In genomic region chr7:101185258-101185839, GRCh38 we compare ENCODE assay signal across 11 cellular contexts. TPM values are rescaled to one million over a fixed set of nuclear protein-coding genes. Genes with fewer than 3 reads are reported as not detected.
DNase-seq lines count a peak whose midpoint lies in the region; ATAC-seq and TF ChIP-seq lines count a peak whose summit lies in the region.
"Had no signal": no experiment of that assay in that cellular context is flagged by ENCODE, and none has a peak within 500 bp of the region (broad histone marks: within the 10 kb centered on the region; RNA-seq: fewer than 3 reads in every experiment).

No MANE protein-coding gene starts in this region.

- no peak for TF ChIP-seq POLR2A in HCT116 (IDR thresholded peaks at IDR 0.05; ENCODE audit: borderline replicate concordance, extremely low read depth, insufficient read depth, insufficient read length)

- H3K36me3 ChIP-seq in HCT116 (ENCODE audit: control insufficient read depth in 1 of 2, insufficient read depth in 2 of 2, low read length in 2 of 2) (no peaks in the 10 kb centered on the region), Karpas-422 (ENCODE audit: insufficient read depth, low read length) (no peaks in the 10 kb centered on the region)
- H3K36me3 ChIP-seq: esophagus muscularis mucosa had no signal

- TF ChIP-seq CTCF in HCT116 (IDR thresholded peaks at IDR 0.05 in 2 of 3, conservative IDR thresholded peaks at IDR 0.05 in 1 of 3; ENCODE audit: borderline replicate concordance in 1 of 3, insufficient read depth in 1 of 3, low read depth in 2 of 3, low read length in 2 of 3), result no peak

- H3K9ac ChIP-seq in HCT116 (ENCODE audit: low read length) (no peak overlapping the region), Karpas-422 (ENCODE audit: low read length) (no peak overlapping the region)

- H4K20me1 ChIP-seq in HCT116 (ENCODE audit: insufficient read depth) (no peaks in the 10 kb centered on the region), Karpas-422 (ENCODE audit: insufficient read depth, low read depth, low read length) (no peaks in the 10 kb centered on the region)

- no peak overlapping the region for H3K4me3 ChIP-seq in HCT116 (replicated peaks in 1 of 2; ENCODE audit: low read depth in 1 of 2, low read length in 2 of 2)
- H3K4me3 ChIP-seq in Karpas-422 (ENCODE audit: low read length), result no peak overlapping the region
- H3K4me3 ChIP-seq: esophagus muscularis mucosa had no signal

- BruUV-seq in HCT116 (replicated peaks; lab: Mats Ljungman, UMichigan), result no TSS peak

- RAD21 ChIA-PET in HCT116 (lab: Charles Lee; ENCODE audit: low non-redundant PET in 1 of 2, low total read pairs in 2 of 2, uncharacterized antibody in 2 of 2, unreplicated experiment in 2 of 2), result no interaction called here

- DNase-seq in HCT116 (ENCODE audit: low read depth, low spot score) (no peak), astrocyte of the hippocampus (ENCODE audit: low read depth, low spot score) (peak; percentile 50), occipital lobe (lab: John Stamatoyannopoulos, UW) (peak; percentile 11), Karpas-422 (no peak), T-helper 9 cell (no peak)
- DNase-seq: activated CD8-positive, alpha-beta memory T cell treated with anti-CD3 and anti-CD28 coated beads, Interleukin-2, amount 10 ng/mL, durations not matched to agents 7 days and 5 days; CD4-positive, alpha-beta T cell; NCI-H1048; RPMI8226 had no signal

- no peaks in the 10 kb centered on the region for H3K9me2 ChIP-seq in HCT116 (ENCODE audit: insufficient read depth)
- no peaks in the 10 kb centered on the region for H3K9me2 ChIP-seq in Karpas-422 (replicated peaks; ENCODE audit: insufficient read depth, low read length)

- POLR2A ChIA-PET in HCT116 (lab: Charles Lee), result interaction anchor here (1.6 kb wide), 1 partner anchor 41 kb away, joined by 4 read pairs; no protein-coding TSS in a partner anchor

- peak overlapping the region; percentile 4; the same call in 1 of the 2 replicates for H3K4me2 ChIP-seq in HCT116 (ENCODE audit: low read length)
- no peak overlapping the region for H3K4me2 ChIP-seq in Karpas-422 (ENCODE audit: low read depth, low read length, poor library complexity, severe bottlenecking)

- no peak overlapping the region for H3K27ac ChIP-seq in HCT116 (ENCODE audit: low read depth, low read length)
- H3K27ac ChIP-seq in Karpas-422 (ENCODE audit: low read length), result no peak overlapping the region
- H3K27ac ChIP-seq: esophagus muscularis mucosa had no signal

- no peak for ATAC-seq in HCT116
- ATAC-seq in HG03342 (IDR thresholded peaks at IDR 0.05; ENCODE audit: unreplicated experiment), result no peak
- ATAC-seq: activated CD8-positive, alpha-beta memory T cell treated with anti-CD3 and anti-CD28 coated beads, Interleukin-2, amount 10 ng/mL, durations not matched to agents 7 days and 5 days had no signal

- no peak for TF ChIP-seq RAD21 in HCT116 (IDR thresholded peaks at IDR 0.05; ENCODE audit: low read depth)

- H3K9me3 ChIP-seq in HCT116 (ENCODE audit: control insufficient read depth in 1 of 2, insufficient read depth in 1 of 2, low read depth in 1 of 2, low read length in 2 of 2), result no peaks in the 10 kb centered on the region
- no peaks in the 10 kb centered on the region for H3K9me3 ChIP-seq in Karpas-422 (ENCODE audit: low read length)
- H3K9me3 ChIP-seq: esophagus muscularis mucosa had no signal

- H3K79me2 ChIP-seq in HCT116 (ENCODE audit: insufficient read depth, low read length), result no peaks in the 10 kb centered on the region
- no peaks in the 10 kb centered on the region for H3K79me2 ChIP-seq in Karpas-422 (ENCODE audit: low read length)

- intact Hi-C loops in HCT116 (cut with micrococcal nuclease), result no loop called here

- H3K4me1 ChIP-seq in HCT116 (ENCODE audit: control insufficient read depth in 1 of 2, insufficient read depth in 2 of 2, low read length in 2 of 2) (peaks cover 6 to 23% of the 10 kb centered on the region in 2 experiments; a peak in 3 of 4 replicates), Karpas-422 (ENCODE audit: low read length) (peaks cover 7% of the 10 kb centered on the region)

- CTCF ChIA-PET in HCT116 (lab: Charles Lee), result interaction anchor here (1.3 kb wide), 1 partner anchor 42 kb away, joined by 4 read pairs; no protein-coding TSS in a partner anchor

- no peaks in the 10 kb centered on the region for H3K27me3 ChIP-seq in HCT116 (ENCODE audit: insufficient read depth, low read length)
- no peaks in the 10 kb centered on the region for H3K27me3 ChIP-seq in Karpas-422 (ENCODE audit: low read length)

- H2AFZ ChIP-seq in HCT116 (ENCODE audit: low read depth, low read length, poor library complexity, severe bottlenecking) (peak overlapping the region; percentile 65), Karpas-422 (ENCODE audit: low read length) (no peak overlapping the region)

TF ChIP-seq in HCT116, 20 proteins besides CTCF, POLR2A, EP300 and RAD21:
- TF ChIP-seq SIN3A (IDR thresholded peaks at IDR 0.05; ENCODE audit: low read depth) (no peak), POLR2AphosphoS5 (IDR thresholded peaks at IDR 0.05; ENCODE audit: low read depth, low read length) (no peak), FOSL1 (IDR thresholded peaks at IDR 0.05; ENCODE audit: low read depth) (no peak), EZH2 (IDR thresholded peaks at IDR 0.05) (no peak), MAX (IDR thresholded peaks at IDR 0.05) (no peak), CEBPB (IDR thresholded peaks at IDR 0.05; ENCODE audit: low read depth) (no peak), ZFX (IDR thresholded peaks at IDR 0.05) (no peak), REST (IDR thresholded peaks at IDR 0.05; ENCODE audit: low read depth) (no peak), ELF1 (IDR thresholded peaks at IDR 0.05; ENCODE audit: borderline replicate concordance, low read depth) (no peak), EGR1 (IDR thresholded peaks at IDR 0.05; ENCODE audit: low read depth) (no peak), TCF7L2 (IDR thresholded peaks at IDR 0.05; ENCODE audit: borderline replicate concordance, extremely low read depth, insufficient read depth, insufficient read length) (no peak), ZNF274 (IDR thresholded peaks at IDR 0.05; ENCODE audit: low read depth, low read length) (no peak)

RNA-seq across cellular contexts. Expression of gene NAT16, which starts 5.3 kb away (rescaled TPM):
- total RNA-seq in HCT116 (2021; ENCODE audit: unreplicated experiment) (2.0 TPM), occipital lobe (1.2 TPM)
- 3.4 and 3.6 TPM in 2 replicates for polyA plus RNA-seq in HCT116 (2012)
- total RNA-seq in Karpas-422 (2014; rRNA removed; shearing (Covaris generic); ENCODE audit: low replicate concordance), result not detected in 2 replicates
- total RNA-seq: activated CD8-positive, alpha-beta memory T cell treated with anti-CD3 and anti-CD28 coated beads, Interleukin-2, amount 10 ng/mL, durations not matched to agents 7 days and 5 days; CD4-positive, alpha-beta T cell; esophagus muscularis mucosa had no signal

RNA-seq across cellular contexts. Expression of gene MOGAT3, which starts 15.5 kb away (rescaled TPM):
- total RNA-seq in HCT116 (2021; ENCODE audit: unreplicated experiment) (not detected), occipital lobe (not detected)
- 0.04 TPM in 1 of 2 replicates, not detected in the other for polyA plus RNA-seq in HCT116 (2012)
- not detected in 2 replicates for total RNA-seq in Karpas-422 (2014; rRNA removed; shearing (Covaris generic); ENCODE audit: low replicate concordance)
- total RNA-seq: activated CD8-positive, alpha-beta memory T cell treated with anti-CD3 and anti-CD28 coated beads, Interleukin-2, amount 10 ng/mL, durations not matched to agents 7 days and 5 days had no signal

RNA-seq across cellular contexts. Expression of gene VGF, which starts 20.0 kb away (rescaled TPM):
- total RNA-seq in HCT116 (2021; ENCODE audit: unreplicated experiment) (43.2 TPM), occipital lobe (9.7 TPM)
- 23.1 and 30.2 TPM in 2 replicates for polyA plus RNA-seq in HCT116 (2012)
- 0.86 and 1.4 TPM in 2 replicates for total RNA-seq in Karpas-422 (2014; rRNA removed; shearing (Covaris generic); ENCODE audit: low replicate concordance)
- total RNA-seq: CD4-positive, alpha-beta T cell had no signal

RNA-seq across cellular contexts. Expression of gene AP1S1, which starts 31.1 kb away (rescaled TPM):
- 130 TPM for total RNA-seq in HCT116 (2021; ENCODE audit: unreplicated experiment)
- 141 and 168 TPM in 2 replicates for polyA plus RNA-seq in HCT116 (2012)
- total RNA-seq in occipital lobe, result 93.4 TPM
- total RNA-seq in Karpas-422 (2014; rRNA removed; shearing (Covaris generic); ENCODE audit: low replicate concordance), result 150 and 256 TPM in 2 replicates

RNA-seq across cellular contexts. Expression of gene PLOD3, which starts 32.0 kb away (rescaled TPM):
- 83.7 TPM for total RNA-seq in HCT116 (2021; ENCODE audit: unreplicated experiment)
- 110 and 113 TPM in 2 replicates for polyA plus RNA-seq in HCT116 (2012)
- 10.5 TPM for total RNA-seq in occipital lobe
- 11.1 and 20.5 TPM in 2 replicates for total RNA-seq in Karpas-422 (2014; rRNA removed; shearing (Covaris generic); ENCODE audit: low replicate concordance)

Comparison
In these comparisons a context has a peak if more than half of its experiments do, and no peak if none do; other contexts are left out.
1. DNase-seq: peak in astrocyte of the hippocampus (single experiment) and occipital lobe (single experiment); none in HCT116 (single experiment), Karpas-422 (single experiment) and T-helper 9 cell (single experiment).